In the genomic region with DNA sequence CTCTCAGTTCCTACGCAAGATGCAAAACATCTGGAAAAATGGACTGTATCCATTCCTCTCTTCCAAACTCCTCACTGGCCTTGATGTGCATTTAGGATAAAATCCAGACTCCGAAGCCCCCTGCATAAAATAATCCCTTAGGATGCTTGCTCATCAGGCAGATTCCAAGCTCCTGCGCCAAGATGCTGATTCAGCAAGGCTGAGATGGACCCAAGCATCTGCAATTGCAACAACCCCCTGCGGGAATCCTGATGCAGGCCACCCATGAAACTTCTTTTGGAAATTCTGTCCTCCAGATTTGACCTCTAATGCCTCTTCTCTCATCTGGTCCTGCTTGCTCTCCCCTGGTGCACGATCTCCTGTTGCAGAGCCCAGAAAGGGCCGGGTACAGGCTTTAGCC, we compare ENCODE assay signal across 17 cellular contexts.
DNase-seq lines count a peak whose midpoint lies in the region; ATAC-seq, FAIRE-seq and TF ChIP-seq lines count a peak whose summit lies in the region.
"Had no signal": no experiment of that assay in that cellular context is flagged by ENCODE, and none has a peak within 500 bp of the region (broad histone marks: within the 10 kb centered on the region; RNA-seq: fewer than 3 reads in every experiment).

No MANE protein-coding gene starts in this region.

- ATAC-seq in K562, result no peak
- no peak for ATAC-seq in activated T-helper 17 cell treated with anti-CD3 and anti-CD28 coated beads, Interleukin-2, amount 50 U/mL, for 72 hours (replicated peaks)

- H3K79me2 ChIP-seq in K562 (ENCODE audit: control insufficient read depth, insufficient read depth, low read length), result no peaks in the 10 kb centered on the region

- H3K9me3 Mint-ChIP-seq in activated T-helper 17 cell treated with anti-CD3 and anti-CD28 coated beads, Interleukin-2, amount 50 U/mL, for 72 hours, result no peaks in the 10 kb centered on the region

- POLR2A ChIA-PET in K562 (lab: Yijun Ruan, JAX), result interaction anchor here (0.7 kb wide), 2 partner anchors 12 to 944 kb away, joined by 3 read pairs; no protein-coding TSS in a partner anchor

- H3K36me3 Mint-ChIP-seq in activated T-helper 17 cell treated with anti-CD3 and anti-CD28 coated beads, Interleukin-2, amount 50 U/mL, for 72 hours (ENCODE audit: low read depth), result no peaks in the 10 kb centered on the region
- H3K36me3 Mint-ChIP-seq: CD14-positive monocyte; CD4-positive, alpha-beta memory T cell had no signal

- H3K9ac ChIP-seq in K562 (ENCODE audit: insufficient read depth in 1 of 2, low read depth in 2 of 2, low read length in 2 of 2), result no peak overlapping the region
- H3K9ac ChIP-seq: BLaER1 had no signal

- TF ChIP-seq POLR2A in K562 (conservative IDR thresholded peaks at IDR 0.05), result no peak

- H2AFZ ChIP-seq in K562 (ENCODE audit: low read depth, low read length), result no peak overlapping the region

- no peaks in the 10 kb centered on the region for H3K36me3 ChIP-seq in K562 (ENCODE audit: control insufficient read depth, insufficient read depth, low read length)
- H3K36me3 ChIP-seq: BLaER1, HAP-1 had no signal

- no TSS peak for BruUV-seq in K562 (replicated peaks; lab: Mats Ljungman, UMichigan)

- H4K20me1 ChIP-seq in K562 (replicated peaks; ENCODE audit: control insufficient read depth, insufficient read depth, low read length), result no peaks in the 10 kb centered on the region
- H4K20me1 ChIP-seq: BLaER1 had no signal

- DNase-seq in AG10803 (ENCODE audit: low read depth) (peak; percentile 25), K562 (ENCODE audit: extremely low read depth in 1 of 4, low spot score in 3 of 4) (no peak), fibroblast of gingiva (ENCODE audit: low read depth) (peak; percentile 67), mesenteric fat pad (ENCODE audit: low spot score) (peak; percentile 37), amygdala (lab: John Stamatoyannopoulos, UW) (no peak), activated gamma-delta T cell treated with Interleukin-2 at 50 U/mL for 16 hours (no peak)
- DNase-seq: ACHN; AML-193; CD4-positive, alpha-beta memory T cell; DMS153; DMS79; GF-D8; KBM-7 had no signal

- TF ChIP-seq EP300 in K562 (IDR thresholded peaks at IDR 0.05; ENCODE audit: low read length), result no peak

- in situ Hi-C loops in K562 (cut with MboI), result no loop called here

- 13% methylated on average over 6 of the region's 6 CpGs for WGBS in K562 (ENCODE audit: insufficient coverage, low coverage, missing lambda C conversion rate)

- no peak overlapping the region for H3K4me3 Mint-ChIP-seq in activated T-helper 17 cell treated with anti-CD3 and anti-CD28 coated beads, Interleukin-2, amount 50 U/mL, for 72 hours
- H3K4me3 Mint-ChIP-seq: CD14-positive monocyte; CD4-positive, alpha-beta memory T cell had no signal

- FAIRE-seq in K562 (lab: Jason Lieb, UNC), result no peak

- no peaks in the 10 kb centered on the region for H3K4me1 Mint-ChIP-seq in activated T-helper 17 cell treated with anti-CD3 and anti-CD28 coated beads, Interleukin-2, amount 50 U/mL, for 72 hours
- H3K4me1 Mint-ChIP-seq: CD4-positive, alpha-beta memory T cell had no signal

- H3K27ac ChIP-seq in K562 (ENCODE audit: extremely low read depth, low read depth, low read length), result no peak overlapping the region
- H3K27ac ChIP-seq: BLaER1 had no signal

- intact Hi-C loops in K562 (cut with micrococcal nuclease), result no loop called here

- TF ChIP-seq RAD21 in K562 (CRISPR knock-in tag; conservative IDR thresholded peaks at IDR 0.05 in 1 of 2, IDR thresholded peaks at IDR 0.05 in 1 of 2), result no peak

- H3K9me1 ChIP-seq in K562 (ENCODE audit: control insufficient read depth, insufficient read depth, low read length), result no peaks in the 10 kb centered on the region

- H3K4me1 ChIP-seq in K562 (replicated peaks in 1 of 2; ENCODE audit: control insufficient read depth in 2 of 2, insufficient read depth in 2 of 2, low read length in 2 of 2), result no peaks in the 10 kb centered on the region; a peak in 2 of 5 replicates
- H3K4me1 ChIP-seq: HAP-1 had no signal

- H3K4me2 ChIP-seq in K562 (ENCODE audit: insufficient read depth, low read length), result no peak overlapping the region
- H3K4me2 ChIP-seq: BLaER1 had no signal

- H3K9me3 ChIP-seq in K562 (replicated peaks; ENCODE audit: control insufficient read depth, insufficient read depth, low read depth, low read length), result no peaks in the 10 kb centered on the region

- H3K27ac Mint-ChIP-seq in activated T-helper 17 cell treated with anti-CD3 and anti-CD28 coated beads, Interleukin-2, amount 50 U/mL, for 72 hours, result no peak overlapping the region
- H3K27ac Mint-ChIP-seq: CD14-positive monocyte; CD4-positive, alpha-beta memory T cell had no signal

- CTCF ChIA-PET in K562 (lab: Yijun Ruan, JAX; ENCODE audit: low intra/inter-chr PET ratio), result no interaction called here

- peaks cover 44 to 55% of the 10 kb centered on the region in 2 experiments for H3K27me3 ChIP-seq in K562 (ENCODE audit: control insufficient read depth in 2 of 2, insufficient read depth in 2 of 2, low read length in 2 of 2)
- H3K27me3 ChIP-seq: BLaER1 had no signal

- TF ChIP-seq CTCF in AG10803 (conservative IDR thresholded peaks at IDR 0.05; ENCODE audit: low read length) (no peak), K562 (IDR thresholded peaks at IDR 0.05 in 2 of 3, conservative IDR thresholded peaks at IDR 0.05 in 1 of 3; ENCODE audit: insufficient read depth in 2 of 3, low read depth in 1 of 3, low read length in 3 of 3) (no peak)

- peaks cover 12% of the 10 kb centered on the region for H3K27me3 Mint-ChIP-seq in activated T-helper 17 cell treated with anti-CD3 and anti-CD28 coated beads, Interleukin-2, amount 50 U/mL, for 72 hours

- H3K4me3 ChIP-seq in AG10803 (ENCODE audit: low read length) (no peak overlapping the region), K562 (no peak overlapping the region)
- H3K4me3 ChIP-seq: BLaER1, HAP-1 had no signal

TF ChIP-seq in K562, 482 proteins besides CTCF, POLR2A, EP300 and RAD21:
- TF ChIP-seq, protein P1, sequence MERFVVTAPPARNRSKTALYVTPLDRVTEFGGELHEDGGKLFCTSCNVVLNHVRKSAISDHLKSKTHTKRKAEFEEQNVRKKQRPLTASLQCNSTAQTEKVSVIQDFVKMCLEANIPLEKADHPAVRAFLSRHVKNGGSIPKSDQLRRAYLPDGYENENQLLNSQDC (CRISPR knock-in tag; IDR thresholded peaks at IDR 0.05), result no peak
- TF ChIP-seq ZNF316 (IDR thresholded peaks at IDR 0.05) (peak; percentile 69), MAFK (IDR thresholded peaks at IDR 0.05; ENCODE audit: low read length) (peak; percentile 36; the same call in 1 of the 2 replicates), FIP1L1 (IDR thresholded peaks at IDR 0.05; ENCODE audit: low read depth, low read length, poor library complexity, severe bottlenecking) (no peak), MAFF (IDR thresholded peaks at IDR 0.05; ENCODE audit: low read length) (peak; percentile 36), C11orf30 (IDR thresholded peaks at IDR 0.05; ENCODE audit: low read depth) (peak; percentile 72), MAFG (tag; conservative IDR thresholded peaks at IDR 0.05) (peak; percentile 72)
TF ChIP-seq in K562: peak in this region for 5.

Comparison
In these comparisons a context has a peak if more than half of its experiments do, and no peak if none do; other contexts are left out.
1. DNase-seq: peak in AG10803 (single experiment), fibroblast of gingiva (single experiment) and mesenteric fat pad (single experiment); none in K562 (0 of 4), amygdala (0 of 56) and activated gamma-delta T cell treated with Interleukin-2 at 50 U/mL for 16 hours (single experiment).